Comparison of ENCODE assay signal across 1 cellular context in genomic region chr2:72931280-72931910, GRCh38.
TF ChIP-seq lines count a peak whose summit lies in the region.

No MANE protein-coding gene starts in this region.

TF ChIP-seq in HepG2, 621 proteins besides CTCF, POLR2A, EP300 and RAD21:
- TF ChIP-seq JARID2 (CRISPR knock-in tag; IDR thresholded peaks at IDR 0.05; ENCODE audit: insufficient replicate concordance) (no peak), KAT8 (CRISPR knock-in tag; IDR thresholded peaks at IDR 0.05) (no peak), ZNF446 (CRISPR knock-in tag; IDR thresholded peaks at IDR 0.05) (no peak), ZNF12 (CRISPR knock-in tag; IDR thresholded peaks at IDR 0.05) (no peak), SOX5 (CRISPR knock-in tag; IDR thresholded peaks at IDR 0.05; ENCODE audit: borderline replicate concordance) (no peak), SETDB1 (CRISPR knock-in tag; IDR thresholded peaks at IDR 0.05; ENCODE audit: borderline replicate concordance) (no peak), DMAP1 (CRISPR knock-in tag; IDR thresholded peaks at IDR 0.05) (no peak), EED (CRISPR knock-in tag; IDR thresholded peaks at IDR 0.05) (no peak), ZNF572 (CRISPR knock-in tag; IDR thresholded peaks at IDR 0.05) (no peak), TRIM24 (CRISPR knock-in tag; IDR thresholded peaks at IDR 0.05) (no peak), ZNF768 (CRISPR knock-in tag; IDR thresholded peaks at IDR 0.05) (no peak)
- TF ChIP-seq, protein P1, sequence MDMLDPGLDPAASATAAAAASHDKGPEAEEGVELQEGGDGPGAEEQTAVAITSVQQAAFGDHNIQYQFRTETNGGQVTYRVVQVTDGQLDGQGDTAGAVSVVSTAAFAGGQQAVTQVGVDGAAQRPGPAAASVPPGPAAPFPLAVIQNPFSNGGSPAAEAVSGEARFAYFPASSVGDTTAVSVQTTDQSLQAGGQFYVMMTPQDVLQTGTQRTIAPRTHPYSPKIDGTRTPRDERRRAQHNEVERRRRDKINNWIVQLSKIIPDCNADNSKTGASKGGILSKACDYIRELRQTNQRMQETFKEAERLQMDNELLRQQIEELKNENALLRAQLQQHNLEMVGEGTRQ (IDR thresholded peaks at IDR 0.05; ENCODE audit: low read depth, low read length): no peak
- TF ChIP-seq, protein P1 (CRISPR knock-in tag; IDR thresholded peaks at IDR 0.05; ENCODE audit: borderline replicate concordance): no peak
